Comparison of ENCODE assay signal across 29 cellular contexts in genomic region chr10:116056445-116057293, GRCh38.
DNase-seq lines count a peak whose midpoint lies in the region; ATAC-seq and TF ChIP-seq lines count a peak whose summit lies in the region.
"Had no signal": no experiment of that assay in that cellular context is flagged by ENCODE, and none has a peak within 500 bp of the region (broad histone marks: within the 10 kb centered on the region; RNA-seq: fewer than 3 reads in every experiment).

No MANE protein-coding gene starts in this region.

- TF ChIP-seq CTCF in heart left ventricle (IDR thresholded peaks at IDR 0.05) (no peak), fibroblast of mammary gland (conservative IDR thresholded peaks at IDR 0.05; ENCODE audit: control insufficient read depth, insufficient read depth, low read depth, low read length) (no peak), nephron progenitor cell (IDR thresholded peaks at IDR 0.05) (no peak)

- no peaks in the 10 kb centered on the region for H3K9me3 ChIP-seq in heart left ventricle
- H3K9me3 ChIP-seq in aorta (ENCODE audit: control insufficient read depth, low read length) = no peaks in the 10 kb centered on the region
- H3K9me3 ChIP-seq: prostate gland, testis had no signal

- peaks cover 64% of the 10 kb centered on the region for H3K4me1 Mint-ChIP-seq in nephron progenitor cell
- H3K4me1 Mint-ChIP-seq: activated naive CD4-positive, alpha-beta T cell treated with anti-CD3 and anti-CD28 coated beads, Interleukin-2, amount 10 ng/mL, durations not matched to agents 7 days and 5 days; central memory CD8-positive, alpha-beta T cell; stimulated activated naive B cell treated with anti-CD40 and anti-IgM and Interleukin-4, amounts not matched to agents 10 μg/mL and 1 μg/mL and 100 μg/mL, for 72 hours had no signal

- H3K27me3 ChIP-seq in heart left ventricle = peaks cover 0 to 4% (median 0%) of the 10 kb centered on the region in 9 donors
- H3K27me3 ChIP-seq in aorta (ENCODE audit: control insufficient read depth in 1 of 2, insufficient read depth in 2 of 2, low read length in 1 of 2) = no peaks in the 10 kb centered on the region
- H3K27me3 ChIP-seq: foreskin keratinocyte, testis had no signal

- H3K27ac ChIP-seq in heart left ventricle (no peak overlapping the region), aorta (ENCODE audit: low read depth in 1 of 2, low read length in 2 of 2) (no peak overlapping the region)
- H3K27ac ChIP-seq: dorsolateral prefrontal cortex, foreskin keratinocyte, HL-60, prostate gland, testis had no signal

- H3K36me3 ChIP-seq in heart left ventricle (no peaks in the 10 kb centered on the region), aorta (ENCODE audit: control insufficient read depth in 1 of 2, insufficient read depth in 2 of 2, low read length in 1 of 2) (no peaks in the 10 kb centered on the region)
- H3K36me3 ChIP-seq: prostate gland had no signal

- WGBS in heart left ventricle, 4 donors = 85 to 91% (median 89%) methylated on average over 11 of the region's 11 CpGs
- 93 to 95% methylated on average over 11 of the region's 11 CpGs for WGBS in aorta, 2 donors

- no peak overlapping the region for H3K4me3 Mint-ChIP-seq in nephron progenitor cell
- H3K4me3 Mint-ChIP-seq: activated naive CD4-positive, alpha-beta T cell treated with anti-CD3 and anti-CD28 coated beads, Interleukin-2, amount 10 ng/mL, durations not matched to agents 7 days and 5 days; central memory CD8-positive, alpha-beta T cell; stimulated activated naive B cell treated with anti-CD40 and anti-IgM and Interleukin-4, amounts not matched to agents 10 μg/mL and 1 μg/mL and 100 μg/mL, for 72 hours; T-helper 2 cell treated with Interferon-gamma antibody and Interleukin-4, amounts not matched to agents 5 μg/mL and 100 μg/mL, for 36 hours had no signal

- TF ChIP-seq POLR2A in heart left ventricle (IDR thresholded peaks at IDR 0.05) = no peak

- H3K4me1 ChIP-seq in heart left ventricle (no peaks in the 10 kb centered on the region), aorta (ENCODE audit: control insufficient read depth in 1 of 2, insufficient read depth in 2 of 2, low read length in 2 of 2) (no peaks in the 10 kb centered on the region)
- H3K4me1 ChIP-seq: foreskin keratinocyte, prostate gland, testis had no signal

- H3K27me3 Mint-ChIP-seq in nephron progenitor cell (ENCODE audit: low read depth, poor library complexity) = peaks cover 7% of the 10 kb centered on the region
- H3K27me3 Mint-ChIP-seq: activated naive CD4-positive, alpha-beta T cell treated with anti-CD3 and anti-CD28 coated beads, Interleukin-2, amount 10 ng/mL, durations not matched to agents 7 days and 5 days; central memory CD8-positive, alpha-beta T cell; stimulated activated naive B cell treated with anti-CD40 and anti-IgM and Interleukin-4, amounts not matched to agents 10 μg/mL and 1 μg/mL and 100 μg/mL, for 72 hours had no signal

- DNase-seq in left ventricle myocardium superior = peak; percentile 44
- no peak for DNase-seq in heart left ventricle
- peak; percentile 34 for DNase-seq in fibroblast of mammary gland (ENCODE audit: low read depth)
- no peak for DNase-seq in nephron progenitor cell
- DNase-seq in aorta = no peak
- no peak for DNase-seq in Ammon's horn (ENCODE audit: low spot score)
- no peak for DNase-seq in activated naive CD4-positive, alpha-beta T cell treated with anti-CD3 and anti-CD28 coated beads, Interleukin-2, amount 50 U/mL, for 72 hours (ENCODE audit: low spot score in 2 of 2)
- no peak for DNase-seq in NCI-H2171 (lab: John Stamatoyannopoulos, UW)
- DNase-seq: ACHN; activated naive CD4-positive, alpha-beta T cell treated with anti-CD3 and anti-CD28 coated beads, Interleukin-2, amount 10 ng/mL, durations not matched to agents 7 days and 5 days; anterior cingulate cortex; C1 segment of cervical spinal cord; Calu3; DND-41; dorsolateral prefrontal cortex; foreskin keratinocyte; islet precursor cell; NCI-H1105 treated with DMSO at 0.1 percent for 48 hours; NCI-H2081; NCI-H446; NCI-H82; stimulated activated CD4-positive, alpha-beta T cell treated with anti-CD3 and anti-CD28 coated beads, Interleukin-4, amount 100 ng/mL, for 24 hours; stimulated activated naive B cell treated with anti-CD40 and anti-IgM and Interleukin-4, amounts not matched to agents 10 μg/mL and 1 μg/mL and 100 μg/mL, for 72 hours; testis had no signal

- intact Hi-C loops in left ventricle myocardium superior (cut with micrococcal nuclease) = no loop called here
- intact Hi-C loops in heart left ventricle (cut with DNase I) = no loop called here
- intact Hi-C loops in aorta (cut with DNase I) = no loop called here

- peak overlapping the region; percentile 31 for H3K27ac Mint-ChIP-seq in nephron progenitor cell
- no peak overlapping the region for H3K27ac Mint-ChIP-seq in activated naive CD4-positive, alpha-beta T cell treated with anti-CD3 and anti-CD28 coated beads, Interleukin-2, amount 50 U/mL, for 72 hours
- H3K27ac Mint-ChIP-seq: activated naive CD4-positive, alpha-beta T cell treated with anti-CD3 and anti-CD28 coated beads, Interleukin-2, amount 10 ng/mL, durations not matched to agents 7 days and 5 days; stimulated activated naive B cell treated with anti-CD40 and anti-IgM and Interleukin-4, amounts not matched to agents 10 μg/mL and 1 μg/mL and 100 μg/mL, for 72 hours; T-helper 2 cell treated with Interferon-gamma antibody and Interleukin-4, amounts not matched to agents 5 μg/mL and 100 μg/mL, for 36 hours had no signal

- ATAC-seq in left ventricle myocardium superior = peak; percentile 83
- ATAC-seq in heart left ventricle = no peak
- peak; percentile 75 for ATAC-seq in aorta (ENCODE audit: low FRiP score)
- no peak for ATAC-seq in activated naive CD4-positive, alpha-beta T cell treated with anti-CD3 and anti-CD28 coated beads, Interleukin-2, amount 50 U/mL, for 72 hours
- ATAC-seq: foreskin keratinocyte; GM12878; stimulated activated naive B cell treated with anti-CD40 and anti-IgM and Interleukin-4, amounts not matched to agents 10 μg/mL and 1 μg/mL and 100 μg/mL, for 72 hours had no signal

- H3K36me3 Mint-ChIP-seq in nephron progenitor cell (ENCODE audit: low read depth) = no peaks in the 10 kb centered on the region
- no peaks in the 10 kb centered on the region for H3K36me3 Mint-ChIP-seq in activated naive CD4-positive, alpha-beta T cell treated with anti-CD3 and anti-CD28 coated beads, Interleukin-2, amount 50 U/mL, for 72 hours
- H3K36me3 Mint-ChIP-seq: activated naive CD4-positive, alpha-beta T cell treated with anti-CD3 and anti-CD28 coated beads, Interleukin-2, amount 10 ng/mL, durations not matched to agents 7 days and 5 days; stimulated activated naive B cell treated with anti-CD40 and anti-IgM and Interleukin-4, amounts not matched to agents 10 μg/mL and 1 μg/mL and 100 μg/mL, for 72 hours had no signal

- H3K4me3 ChIP-seq in heart left ventricle = no peak overlapping the region
- H3K4me3 ChIP-seq in fibroblast of mammary gland (ENCODE audit: control insufficient read depth, low read depth, low read length) = no peak overlapping the region
- no peak overlapping the region for H3K4me3 ChIP-seq in aorta (ENCODE audit: low read length in 2 of 2)
- H3K4me3 ChIP-seq: dorsolateral prefrontal cortex, GM12878, prostate gland, testis had no signal

- H3K9me3 Mint-ChIP-seq in nephron progenitor cell = no peaks in the 10 kb centered on the region
- no peaks in the 10 kb centered on the region for H3K9me3 Mint-ChIP-seq in activated naive CD4-positive, alpha-beta T cell treated with anti-CD3 and anti-CD28 coated beads, Interleukin-2, amount 50 U/mL, for 72 hours
- H3K9me3 Mint-ChIP-seq: activated naive CD4-positive, alpha-beta T cell treated with anti-CD3 and anti-CD28 coated beads, Interleukin-2, amount 10 ng/mL, durations not matched to agents 7 days and 5 days; stimulated activated naive B cell treated with anti-CD40 and anti-IgM and Interleukin-4, amounts not matched to agents 10 μg/mL and 1 μg/mL and 100 μg/mL, for 72 hours; T-helper 2 cell treated with Interferon-gamma antibody and Interleukin-4, amounts not matched to agents 5 μg/mL and 100 μg/mL, for 36 hours had no signal

Comparison
In these comparisons a context has a peak if more than half of its experiments do, and no peak if none do; other contexts are left out.
1. ATAC-seq: peak in left ventricle myocardium superior (single experiment) and aorta (single experiment); none in heart left ventricle (0 of 4) and activated naive CD4-positive, alpha-beta T cell treated with anti-CD3 and anti-CD28 coated beads, Interleukin-2, amount 50 U/mL, for 72 hours (0 of 2).
2. DNase-seq: peak in left ventricle myocardium superior (single experiment) and fibroblast of mammary gland (single experiment); none in heart left ventricle (0 of 5), nephron progenitor cell (single experiment), aorta (0 of 2), Ammon's horn (single experiment), activated naive CD4-positive, alpha-beta T cell treated with anti-CD3 and anti-CD28 coated beads, Interleukin-2, amount 50 U/mL, for 72 hours (0 of 2) and NCI-H2171 (single experiment).